In genomic region chr11:114773541-114774338, GRCh38 we compare ENCODE assay signal across 27 cellular contexts.
"Had no signal": no experiment of that assay in that cellular context is flagged by ENCODE, and none has a peak within 500 bp of the region (broad histone marks: within the 10 kb centered on the region; RNA-seq: fewer than 3 reads in every experiment).

No MANE protein-coding gene starts in this region.

- H3K9me3 Mint-ChIP-seq: activated CD4-positive, alpha-beta T cell treated with anti-CD3 and anti-CD28 coated beads, Interleukin-2, amount 10 ng/mL, durations not matched to agents 7 days and 5 days; activated naive CD4-positive, alpha-beta T cell treated with anti-CD3 and anti-CD28 coated beads, Interleukin-2, amount 50 U/mL, for 24 hours; activated T-cell treated with anti-CD3 and anti-CD28 coated beads, Interleukin-2, amount 50 U/mL, for 24 hours; activated T-helper 17 cell treated with anti-CD3 and anti-CD28 coated beads, Interleukin-2, amount 50 U/mL, for 72 hours; central memory CD8-positive, alpha-beta T cell; dendritic cell treated with granulocyte-macrophage colony-stimulating factor and Interleukin-4, amounts not matched to agents 40 ng/mL and 50 ng/mL, for 4 days; nephron had no signal

- H3K36me3 ChIP-seq: breast epithelium, esophagus muscularis mucosa, left ventricle myocardium inferior, neutrophil, ovary, prostate gland, transverse colon had no signal

- H3K27ac ChIP-seq: breast epithelium, esophagus muscularis mucosa, foreskin keratinocyte, left ventricle myocardium inferior, neutrophil, ovary, prostate gland, skin epidermis, testis, transverse colon, VCaP had no signal

- H3K27me3 Mint-ChIP-seq: activated CD4-positive, alpha-beta memory T cell treated with anti-CD3 and anti-CD28 coated beads, Interleukin-2, amount 10 ng/mL, durations not matched to agents 7 days and 5 days; activated CD4-positive, alpha-beta T cell treated with anti-CD3 and anti-CD28 coated beads, Interleukin-2, amount 10 ng/mL, durations not matched to agents 7 days and 5 days had no signal

- H3K27me3 ChIP-seq: breast epithelium, neutrophil, ovary, testis, transverse colon had no signal

- H3K27ac Mint-ChIP-seq: activated CD4-positive, alpha-beta memory T cell treated with anti-CD3 and anti-CD28 coated beads, Interleukin-2, amount 10 ng/mL, durations not matched to agents 7 days and 5 days; activated CD4-positive, alpha-beta T cell treated with anti-CD3 and anti-CD28 coated beads, Interleukin-2, amount 10 ng/mL, durations not matched to agents 7 days and 5 days; activated naive CD4-positive, alpha-beta T cell treated with anti-CD3 and anti-CD28 coated beads, Interleukin-2, amount 50 U/mL, for 24 hours; activated T-cell treated with anti-CD3 and anti-CD28 coated beads, Interleukin-2, amount 50 U/mL, for 24 hours; activated T-helper 17 cell treated with anti-CD3 and anti-CD28 coated beads, Interleukin-2, amount 50 U/mL, for 72 hours; dendritic cell treated with granulocyte-macrophage colony-stimulating factor and Interleukin-4, amounts not matched to agents 40 ng/mL and 50 ng/mL, for 4 days had no signal

- ATAC-seq: activated T-helper 17 cell treated with anti-CD3 and anti-CD28 coated beads, Interleukin-2, amount 50 U/mL, for 72 hours; sciatic nerve; stimulated activated naive CD8-positive, alpha-beta T cell treated with anti-CD3 and anti-CD28 coated beads, Interleukin-15, Interleukin-2, amounts not matched to agents 100 U/mL and 50 U/mL, for 24 hours had no signal

- H3K4me1 Mint-ChIP-seq: activated CD4-positive, alpha-beta memory T cell treated with anti-CD3 and anti-CD28 coated beads, Interleukin-2, amount 10 ng/mL, durations not matched to agents 7 days and 5 days; activated CD4-positive, alpha-beta T cell treated with anti-CD3 and anti-CD28 coated beads, Interleukin-2, amount 10 ng/mL, durations not matched to agents 7 days and 5 days; activated naive CD4-positive, alpha-beta T cell treated with anti-CD3 and anti-CD28 coated beads, Interleukin-2, amount 50 U/mL, for 24 hours; activated T-helper 17 cell treated with anti-CD3 and anti-CD28 coated beads, Interleukin-2, amount 50 U/mL, for 72 hours; central memory CD8-positive, alpha-beta T cell had no signal

- DNase-seq: activated CD4-positive, alpha-beta T cell treated with anti-CD3 and anti-CD28 coated beads, Interleukin-2, amount 10 ng/mL, durations not matched to agents 7 days and 5 days; activated CD4-positive, CD25-positive, alpha-beta regulatory T cell treated with anti-CD3 and anti-CD28 coated beads, Interleukin-2, amount 50 U/mL, for 72 hours; activated CD8-positive, alpha-beta memory T cell treated with anti-CD3 and anti-CD28 coated beads, Interleukin-2, amount 50 U/mL, for 48 hours; activated gamma-delta T cell treated with Interleukin-2 at 50 U/mL for 16 hours; activated T-cell treated with anti-CD3 and anti-CD28 coated beads, Interleukin-2, amount 50 U/mL, for 24 hours; left ventricle myocardium inferior; stimulated activated CD4-positive, alpha-beta T cell treated with anti-CD3 and anti-CD28 coated beads, Interleukin-12 subunit alpha, Interleukin-12 subunit beta, amount 100 ng/mL, for 4 hours; stimulated activated CD4-positive, alpha-beta T cell treated with anti-CD3 and anti-CD28 coated beads, Interleukin-4, amount 100 ng/mL, for 1 hour; stimulated activated naive CD8-positive, alpha-beta T cell treated with anti-CD3 and anti-CD28 coated beads, Interleukin-15, Interleukin-2, amounts not matched to agents 100 U/mL and 50 U/mL, for 24 hours had no signal

- H3K4me1 ChIP-seq: breast epithelium, foreskin keratinocyte, prostate gland, transverse colon had no signal

- H3K9me3 ChIP-seq: breast epithelium, esophagus muscularis mucosa, left ventricle myocardium inferior, neutrophil, ovary, prostate gland, testis, transverse colon had no signal

- H3K4me3 Mint-ChIP-seq: activated CD4-positive, alpha-beta memory T cell treated with anti-CD3 and anti-CD28 coated beads, Interleukin-2, amount 10 ng/mL, durations not matched to agents 7 days and 5 days; activated CD4-positive, alpha-beta T cell treated with anti-CD3 and anti-CD28 coated beads, Interleukin-2, amount 10 ng/mL, durations not matched to agents 7 days and 5 days; activated naive CD4-positive, alpha-beta T cell treated with anti-CD3 and anti-CD28 coated beads, Interleukin-2, amount 50 U/mL, for 24 hours; activated T-cell treated with anti-CD3 and anti-CD28 coated beads, Interleukin-2, amount 50 U/mL, for 24 hours; activated T-helper 17 cell treated with anti-CD3 and anti-CD28 coated beads, Interleukin-2, amount 50 U/mL, for 72 hours; central memory CD8-positive, alpha-beta T cell; dendritic cell treated with granulocyte-macrophage colony-stimulating factor and Interleukin-4, amounts not matched to agents 40 ng/mL and 50 ng/mL, for 4 days; nephron had no signal

- H3K4me3 ChIP-seq: breast epithelium, esophagus muscularis mucosa, left ventricle myocardium inferior, lung, ovary, prostate gland, skin epidermis, testis, transverse colon had no signal

- H3K36me3 Mint-ChIP-seq: activated naive CD4-positive, alpha-beta T cell treated with anti-CD3 and anti-CD28 coated beads, Interleukin-2, amount 50 U/mL, for 24 hours had no signal
